23 cellular contexts compared by ENCODE assay signal in the genomic region with DNA sequence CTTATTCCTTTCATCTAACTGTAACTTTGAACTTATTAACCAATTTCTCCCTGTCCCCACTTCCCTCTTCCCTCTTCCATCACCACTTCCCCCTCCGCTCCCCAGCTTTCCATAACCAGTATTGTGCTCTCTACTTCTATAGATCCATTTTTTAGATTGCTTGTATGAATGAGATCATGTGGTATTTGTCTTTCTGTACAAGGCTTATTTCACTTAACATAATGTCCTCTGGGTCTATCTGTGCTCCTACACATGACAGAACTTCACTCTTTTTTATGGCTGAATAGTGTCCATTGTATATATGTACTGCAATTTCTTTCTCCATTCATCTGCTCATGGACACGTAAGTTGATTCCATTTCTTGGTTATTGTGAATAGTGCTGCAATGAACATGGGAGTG. TPM values are rescaled to one million over a fixed set of nuclear protein-coding genes. Genes with fewer than 3 reads are reported as not detected.
A peak's percentile ranks its signal among the peaks of the same experiment; 100 is the strongest.
DNase-seq lines count a peak whose midpoint lies in the region; ATAC-seq, FAIRE-seq and TF ChIP-seq lines count a peak whose summit lies in the region.
"Had no signal": no experiment of that assay in that cellular context is flagged by ENCODE, and none has a peak within 500 bp of the region (broad histone marks: within the 10 kb centered on the region; RNA-seq: fewer than 3 reads in every experiment).

No MANE protein-coding gene starts in this region.

- BruUV-seq in K562 (replicated peaks; lab: Mats Ljungman, UMichigan) = no TSS peak

- ATAC-seq in K562 = peak; percentile 51
- no peak for ATAC-seq in HG03175 (IDR thresholded peaks at IDR 0.05; ENCODE audit: unreplicated experiment)
- ATAC-seq: A549 had no signal

- POLR2A ChIA-PET in K562 (lab: Yijun Ruan, JAX) = no interaction called here

- H3K9me1 ChIP-seq in K562 (ENCODE audit: control insufficient read depth, insufficient read depth, low read length) = no peaks in the 10 kb centered on the region

- H3K27me3 ChIP-seq in K562 (ENCODE audit: control insufficient read depth in 2 of 2, insufficient read depth in 2 of 2, low read length in 2 of 2) = no peaks in the 10 kb centered on the region
- H3K27me3 ChIP-seq in smooth muscle cell (ENCODE audit: low read depth) = no peaks in the 10 kb centered on the region
- H3K27me3 ChIP-seq: BE2C; BLaER1 treated with 17β-estradiol and CSF1 and Interleukin-3, amounts not matched to agents 10 nM and 100 nM had no signal

- in situ Hi-C loops in K562 (cut with MboI) = no loop called here

- H3K4me1 ChIP-seq in K562 (replicated peaks in 1 of 2; ENCODE audit: control insufficient read depth in 2 of 2, insufficient read depth in 2 of 2, low read length in 2 of 2) (no peaks in the 10 kb centered on the region; a peak in 1 of 5 replicates), smooth muscle cell (ENCODE audit: low read depth) (peaks cover 6% of the 10 kb centered on the region)
- H3K4me1 ChIP-seq: A549, HAP-1 had no signal

- DNase-seq in COLO829 (ENCODE audit: low spot score) (peak; percentile 38), RPMI7951 (ENCODE audit: low read depth) (peak; percentile 19), K562 (ENCODE audit: extremely low read depth in 1 of 4, low spot score in 3 of 4) (no peak), smooth muscle cell (lab: John Stamatoyannopoulos, UW; ENCODE audit: unreplicated experiment) (no peak), NCI-H2107 treated with DMSO at 0.1 percent for 48 hours (lab: John Stamatoyannopoulos, UW; ENCODE audit: unreplicated experiment) (no peak), NCI-H128 (lab: John Stamatoyannopoulos, UW; ENCODE audit: unreplicated experiment) (no peak)
- DNase-seq: 8988T; ACHN; AML-193; BE2C; Caco-2; CD4-positive, alpha-beta T cell; DMS153; DND-41; GOT3; HFFc6 had no signal

- H4K20me1 ChIP-seq in K562 (replicated peaks; ENCODE audit: control insufficient read depth, insufficient read depth, low read length) (no peaks in the 10 kb centered on the region), smooth muscle cell (ENCODE audit: low read depth) (no peaks in the 10 kb centered on the region)
- H4K20me1 ChIP-seq: BLaER1 treated with 17β-estradiol and CSF1 and Interleukin-3, amounts not matched to agents 10 nM and 100 nM had no signal

- no peak overlapping the region for H3K27ac ChIP-seq in K562 (ENCODE audit: extremely low read depth, low read depth, low read length)
- no peak overlapping the region for H3K27ac ChIP-seq in smooth muscle cell (ENCODE audit: low read depth)
- H3K27ac ChIP-seq: A549; BLaER1 treated with 17β-estradiol and CSF1 and Interleukin-3, amounts not matched to agents 10 nM and 100 nM had no signal

- no peaks in the 10 kb centered on the region for H3K9me3 ChIP-seq in K562 (replicated peaks; ENCODE audit: control insufficient read depth, insufficient read depth, low read depth, low read length)
- H3K9me3 ChIP-seq in smooth muscle cell (replicated peaks; ENCODE audit: low read depth) = no peaks in the 10 kb centered on the region
- H3K9me3 ChIP-seq: A549, BE2C, Caco-2, HAP-1 had no signal

- no peak for FAIRE-seq in K562 (lab: Jason Lieb, UNC)
- FAIRE-seq: A549, GM12892, H54 had no signal

- no peaks in the 10 kb centered on the region for H3F3A ChIP-seq in smooth muscle cell (ENCODE audit: low read depth)

- H3K4me2 ChIP-seq in K562 (ENCODE audit: insufficient read depth, low read length) (no peak overlapping the region), smooth muscle cell (no peak overlapping the region)
- H3K4me2 ChIP-seq: A549; BLaER1 treated with 17β-estradiol and CSF1 and Interleukin-3, amounts not matched to agents 10 nM and 100 nM had no signal

- CTCF ChIA-PET in K562 (lab: Yijun Ruan, JAX; ENCODE audit: low intra/inter-chr PET ratio) = no interaction called here

- no peaks in the 10 kb centered on the region for H3K79me2 ChIP-seq in K562 (ENCODE audit: control insufficient read depth, insufficient read depth, low read length)
- no peaks in the 10 kb centered on the region for H3K79me2 ChIP-seq in smooth muscle cell (ENCODE audit: low read depth)

- H3K36me3 ChIP-seq in K562 (ENCODE audit: control insufficient read depth, insufficient read depth, low read length) (no peaks in the 10 kb centered on the region), smooth muscle cell (ENCODE audit: low read depth) (no peaks in the 10 kb centered on the region)
- H3K36me3 ChIP-seq: BE2C, HAP-1 had no signal

- H3K9ac ChIP-seq in K562 (ENCODE audit: insufficient read depth in 1 of 2, low read depth in 2 of 2, low read length in 2 of 2) = no peak overlapping the region
- H3K9ac ChIP-seq in smooth muscle cell (ENCODE audit: low read depth) = no peak overlapping the region
- H3K9ac ChIP-seq: BLaER1 treated with 17β-estradiol and CSF1 and Interleukin-3, amounts not matched to agents 10 nM and 100 nM had no signal

- no peak for TF ChIP-seq RAD21 in K562 (CRISPR knock-in tag; conservative IDR thresholded peaks at IDR 0.05 in 1 of 2, IDR thresholded peaks at IDR 0.05 in 1 of 2)

- TF ChIP-seq CTCF in K562 (IDR thresholded peaks at IDR 0.05 in 2 of 3, conservative IDR thresholded peaks at IDR 0.05 in 1 of 3; ENCODE audit: insufficient read depth in 2 of 3, low read depth in 1 of 3, low read length in 3 of 3) (no peak), smooth muscle cell (IDR thresholded peaks at IDR 0.05; ENCODE audit: borderline replicate concordance, insufficient read depth, poor library complexity, severe bottlenecking) (no peak)

- WGBS in K562 (ENCODE audit: insufficient coverage, low coverage, missing lambda C conversion rate) = 18% methylated on average over 1 of the region's 2 CpGs
- 96% methylated on average over 2 of the region's 2 CpGs for WGBS in smooth muscle cell (ENCODE audit: low lambda C conversion rate)

- H2AFZ ChIP-seq in K562 (ENCODE audit: low read depth, low read length) (no peak overlapping the region), smooth muscle cell (ENCODE audit: low read depth) (peak overlapping the region; percentile 18)

- intact Hi-C loops in K562 (cut with micrococcal nuclease) = loop anchor here (10.0 kb wide), 1 partner anchor 79 kb away; a partner anchor contains a TSS

- TF ChIP-seq EP300 in K562 (IDR thresholded peaks at IDR 0.05; ENCODE audit: low read length) = no peak

- no peak overlapping the region for H3K4me3 ChIP-seq in K562
- no peak overlapping the region for H3K4me3 ChIP-seq in smooth muscle cell
- H3K4me3 ChIP-seq: A549; BLaER1 treated with 17β-estradiol and CSF1 and Interleukin-3, amounts not matched to agents 10 nM and 100 nM; HAP-1 had no signal

- TF ChIP-seq POLR2A in K562 (conservative IDR thresholded peaks at IDR 0.05) = peak; percentile 89

RNA-seq across cellular contexts. Expression of a gene that starts 14.4 kb away (rescaled TPM):
- 0.10 TPM in 1 of 2 replicates, not detected in the other for total RNA-seq in RPMI7951 (2014; rRNA removed; shearing (Covaris generic))
- not detected in 2 replicates for total RNA-seq in K562 (2011; cell fraction: chromatin; rRNA removed; ENCODE audit: low replicate concordance)
- not detected in 2 replicates for total RNA-seq in K562 (2011; cell fraction: nucleolus; rRNA removed)
- total RNA-seq in K562 (2011; cell fraction: nucleoplasm; rRNA removed) = not detected in 2 replicates
- total RNA-seq in K562 (2014; rRNA removed) = 0.27 TPM in 1 of 2 replicates, not detected in the other
- total RNA-seq in K562 (2014; rRNA removed; fragmentation: Illumina TruSeq; extraction: Trizol) = 0.07 TPM in 1 of 2 replicates, not detected in the other
- 0.11 TPM in 1 of 2 replicates, not detected in the other for total RNA-seq in K562 (2015; rRNA removed; fragmentation: Illumina TruSeq; extraction: Trizol)
- 0.13 TPM in 1 of 2 replicates, not detected in the other for total RNA-seq in K562 (2021)
- not detected in 2 replicates for polyA plus RNA-seq in K562 (2011; rRNA removed)
- not detected in 2 replicates for polyA plus RNA-seq in K562 (2011; cell fraction: cytosol; rRNA removed)
- polyA plus RNA-seq in K562 (2011; cell fraction: nucleus; rRNA removed) = not detected in 2 replicates
- 0.05 TPM in 1 of 2 replicates, not detected in the other for polyA plus RNA-seq in K562 (2012)
- polyA plus RNA-seq in K562 (2014; fragmentation: Illumina TruSeq; extraction: Trizol) = 0.08 TPM in 1 of 2 replicates, not detected in the other
- not detected for polyA plus RNA-seq in K562 (2014; fragmentation: Nextera tagmentation; extraction: Ambion mirVana)
- not detected in 2 replicates for polyA plus RNA-seq in K562 (2014; rRNA removed)
- not detected in 2 replicates for polyA minus RNA-seq in K562 (2011; rRNA and poly(A)+ RNA removed)
- not detected in 2 replicates for polyA minus RNA-seq in K562 (2011; cell fraction: cytosol; rRNA and poly(A)+ RNA removed)
- polyA minus RNA-seq in K562 (2011; cell fraction: nucleus; rRNA and poly(A)+ RNA removed) = not detected in 2 replicates
- total RNA-seq in smooth muscle cell = 3.9 and 7.8 TPM in 2 replicates
- polyA plus RNA-seq in smooth muscle cell = 2.7 and 12.3 TPM in 2 replicates
- total RNA-seq: HFFc6 had no signal

RNA-seq across cellular contexts. Expression of a gene that starts 37.5 kb away (rescaled TPM):
- 128 and 175 TPM in 2 replicates for total RNA-seq in RPMI7951 (2014; rRNA removed; shearing (Covaris generic))
- total RNA-seq in K562 (2011; cell fraction: chromatin; rRNA removed; ENCODE audit: low replicate concordance) = 0.39 TPM in 1 of 2 replicates, not detected in the other
- total RNA-seq in K562 (2011; cell fraction: nucleolus; rRNA removed) = 0.53 TPM in 1 of 2 replicates, not detected in the other
- total RNA-seq in K562 (2011; cell fraction: nucleoplasm; rRNA removed) = 0.76 and 0.81 TPM in 2 replicates
- 63.2 and 100 TPM in 2 replicates for total RNA-seq in K562 (2014; rRNA removed)
- 67.3 and 68.7 TPM in 2 replicates for total RNA-seq in K562 (2014; rRNA removed; fragmentation: Illumina TruSeq; extraction: Trizol)
- total RNA-seq in K562 (2015; rRNA removed; fragmentation: Illumina TruSeq; extraction: Trizol) = 145 and 151 TPM in 2 replicates
- total RNA-seq in K562 (2021) = 51.1 and 55.8 TPM in 2 replicates
- 9.5 and 21.9 TPM in 2 replicates for polyA plus RNA-seq in K562 (2011; rRNA removed)
- 11.3 and 35.3 TPM in 2 replicates for polyA plus RNA-seq in K562 (2011; cell fraction: cytosol; rRNA removed)
- polyA plus RNA-seq in K562 (2011; cell fraction: nucleus; rRNA removed) = 2.8 and 7.8 TPM in 2 replicates
- 132 and 187 TPM in 2 replicates for polyA plus RNA-seq in K562 (2012)
- 114 and 145 TPM in 2 replicates for polyA plus RNA-seq in K562 (2014; fragmentation: Illumina TruSeq; extraction: Trizol)
- 100 to 1,000 TPM; 171 to 204 TPM for polyA plus RNA-seq in K562 (2014; fragmentation: Nextera tagmentation; extraction: Ambion mirVana)
- 90.4 and 116 TPM in 2 replicates for polyA plus RNA-seq in K562 (2014; rRNA removed)
- 12.7 and 19.3 TPM in 2 replicates for polyA minus RNA-seq in K562 (2011; rRNA and poly(A)+ RNA removed)
- 3.9 and 4.3 TPM in 2 replicates for polyA minus RNA-seq in K562 (2011; cell fraction: cytosol; rRNA and poly(A)+ RNA removed)
- polyA minus RNA-seq in K562 (2011; cell fraction: nucleus; rRNA and poly(A)+ RNA removed) = 0.27 and 4.2 TPM in 2 replicates
- 31.5 and 36.4 TPM in 2 replicates for total RNA-seq in smooth muscle cell
- 35.8 and 39.2 TPM in 2 replicates for polyA plus RNA-seq in smooth muscle cell

RNA-seq across cellular contexts. Expression of a gene that starts 38.3 kb away (rescaled TPM):
- total RNA-seq in RPMI7951 (2014; rRNA removed; shearing (Covaris generic)) = 5.9 and 7.9 TPM in 2 replicates
- not detected in 2 replicates for total RNA-seq in K562 (2011; cell fraction: chromatin; rRNA removed; ENCODE audit: low replicate concordance)
- total RNA-seq in K562 (2011; cell fraction: nucleolus; rRNA removed) = not detected in 2 replicates
- not detected in 2 replicates for total RNA-seq in K562 (2011; cell fraction: nucleoplasm; rRNA removed)
- total RNA-seq in K562 (2014; rRNA removed) (not detected in 2 replicates), K562 (2014; rRNA removed; fragmentation: Illumina TruSeq; extraction: Trizol) (not detected in 2 replicates), K562 (2015; rRNA removed; fragmentation: Illumina TruSeq; extraction: Trizol) (not detected in 2 replicates), K562 (2021) (0.96 and 1.2 TPM in 2 replicates), smooth muscle cell (173 and 176 TPM in 2 replicates)
- polyA plus RNA-seq in K562 (2011; rRNA removed) (not detected in 2 replicates), K562 (2014; fragmentation: Illumina TruSeq; extraction: Trizol) (not detected in 2 replicates), K562 (2014; fragmentation: Nextera tagmentation; extraction: Ambion mirVana) (not detected), K562 (2014; rRNA removed) (not detected in 2 replicates), smooth muscle cell (626 and 815 TPM in 2 replicates)
- 0.09 and 0.34 TPM in 2 replicates for polyA plus RNA-seq in K562 (2011; cell fraction: cytosol; rRNA removed)
- not detected in 2 replicates for polyA plus RNA-seq in K562 (2011; cell fraction: nucleus; rRNA removed)
- not detected in 2 replicates for polyA plus RNA-seq in K562 (2012)
- polyA minus RNA-seq in K562 (2011; rRNA and poly(A)+ RNA removed) = not detected in 2 replicates
- polyA minus RNA-seq in K562 (2011; cell fraction: cytosol; rRNA and poly(A)+ RNA removed) = not detected in 2 replicates
- polyA minus RNA-seq in K562 (2011; cell fraction: nucleus; rRNA and poly(A)+ RNA removed) = not detected in 2 replicates
- total RNA-seq: Caco-2 had no signal
- polyA plus RNA-seq: CD14-positive monocyte had no signal

RNA-seq across cellular contexts. Expression of a gene that starts 48.9 kb away (rescaled TPM):
- total RNA-seq in RPMI7951 (2014; rRNA removed; shearing (Covaris generic)) = not detected in 2 replicates
- not detected in 2 replicates for total RNA-seq in K562 (2011; cell fraction: chromatin; rRNA removed; ENCODE audit: low replicate concordance)
- total RNA-seq in K562 (2011; cell fraction: nucleolus; rRNA removed) = not detected in 2 replicates
- not detected in 2 replicates for total RNA-seq in K562 (2011; cell fraction: nucleoplasm; rRNA removed)
- not detected in 2 replicates for total RNA-seq in K562 (2014; rRNA removed)
- total RNA-seq in K562 (2014; rRNA removed; fragmentation: Illumina TruSeq; extraction: Trizol) = not detected in 2 replicates
- not detected in 2 replicates for total RNA-seq in K562 (2015; rRNA removed; fragmentation: Illumina TruSeq; extraction: Trizol)
- total RNA-seq in K562 (2021) = not detected in 2 replicates
- not detected in 2 replicates for polyA plus RNA-seq in K562 (2011; rRNA removed)
- polyA plus RNA-seq in K562 (2011; cell fraction: cytosol; rRNA removed) = not detected in 2 replicates
- 0.22 TPM in 1 of 2 replicates, not detected in the other for polyA plus RNA-seq in K562 (2011; cell fraction: nucleus; rRNA removed)
- not detected in 2 replicates for polyA plus RNA-seq in K562 (2012)
- not detected in 2 replicates for polyA plus RNA-seq in K562 (2014; fragmentation: Illumina TruSeq; extraction: Trizol)
- polyA plus RNA-seq in K562 (2014; fragmentation: Nextera tagmentation; extraction: Ambion mirVana) = under 1 TPM in 1 of 2 experiments, not detected in 1; 0.15 TPM
- polyA plus RNA-seq in K562 (2014; rRNA removed) = not detected in 2 replicates
- polyA minus RNA-seq in K562 (2011; rRNA and poly(A)+ RNA removed) = not detected in 2 replicates
- not detected in 2 replicates for polyA minus RNA-seq in K562 (2011; cell fraction: cytosol; rRNA and poly(A)+ RNA removed)
- polyA minus RNA-seq in K562 (2011; cell fraction: nucleus; rRNA and poly(A)+ RNA removed) = not detected in 2 replicates
- not detected in 2 replicates for total RNA-seq in smooth muscle cell
- not detected in 2 replicates for polyA plus RNA-seq in smooth muscle cell
- total RNA-seq: Caco-2; CD4-positive, alpha-beta T cell; HFFc6 had no signal
- polyA plus RNA-seq: A549 had no signal

Comparison
In these comparisons a context has a peak if more than half of its experiments do, and no peak if none do; other contexts are left out.
1. DNase-seq: peak in COLO829 (single experiment) and RPMI7951 (single experiment); none in K562 (0 of 4), smooth muscle cell (single experiment), NCI-H2107 treated with DMSO at 0.1 percent for 48 hours (single experiment) and NCI-H128 (single experiment).
2. RNA of a gene that starts 38.3 kb away (total RNA-seq): 173 to 176 TPM in smooth muscle cell; 5.9 to 7.9 TPM in RPMI7951 and 0.96 to 1.2 TPM in K562; every median in the first group is over 10 times any median in the second.